ENCODE assay signal across 18 cellular contexts in genomic region chr7:33392143-33392542, GRCh38.
DNase-seq lines count a peak whose midpoint lies in the region; ATAC-seq, FAIRE-seq and TF ChIP-seq lines count a peak whose summit lies in the region.
"Had no signal": no experiment of that assay in that cellular context is flagged by ENCODE, and none has a peak within 500 bp of the region (broad histone marks: within the 10 kb centered on the region; RNA-seq: fewer than 3 reads in every experiment).

No MANE protein-coding gene starts in this region.

- no peaks in the 10 kb centered on the region for H3K4me1 ChIP-seq in pancreas

- TF ChIP-seq CTCF in epithelial cell of proximal tubule (conservative IDR thresholded peaks at IDR 0.05; ENCODE audit: low read depth, low read length), result no peak
- no peak for TF ChIP-seq CTCF in pancreas (IDR thresholded peaks at IDR 0.05)
- no peak for TF ChIP-seq CTCF in coronary artery (IDR thresholded peaks at IDR 0.05)

- FAIRE-seq in pancreas (lab: Jason Lieb, UNC), result no peak
- FAIRE-seq: small intestine, urothelium cell line had no signal

- H3K36me3 ChIP-seq in pancreas, result no peaks in the 10 kb centered on the region

- peak; percentile 100 for DNase-seq in DMS153 (lab: John Stamatoyannopoulos, UW)
- peak; percentile 68 to 71 for DNase-seq in NCI-H187 (lab: John Stamatoyannopoulos, UW)
- DNase-seq in NCI-H524 (lab: John Stamatoyannopoulos, UW), result peak; percentile 96 to 97
- peak; percentile 18 for DNase-seq in epithelial cell of proximal tubule (ENCODE audit: low read depth)
- no peak for DNase-seq in substantia nigra (lab: John Stamatoyannopoulos, UW)
- no peak for DNase-seq in HCEC 1CT
- no peak for DNase-seq in pancreas
- DNase-seq in coronary artery (ENCODE audit: low spot score), result no peak
- DNase-seq: activated CD4-positive, alpha-beta memory T cell treated with anti-CD3 and anti-CD28 coated beads, Interleukin-2, amount 10 ng/mL, durations not matched to agents 7 days and 5 days; amniotic stem cell; cerebellar nuclear complex; heart left ventricle; KBM-7; small intestine; stimulated activated naive CD4-positive, alpha-beta T cell treated with Interleukin-2 at 50 U/mL for 16 hours had no signal

- H3K27ac ChIP-seq in substantia nigra (ENCODE audit: low read depth, low read length, poor library complexity, severe bottlenecking) (no peak overlapping the region), pancreas (no peak overlapping the region), coronary artery (no peak overlapping the region)
- H3K27ac ChIP-seq: epithelial cell of prostate, heart left ventricle, HL-60 had no signal

- intact Hi-C loops in pancreas (cut with DNase I), result no loop called here

- WGBS in pancreas, 2 donors, result 67 to 75% methylated on average over 1 of the region's 1 CpG

- ATAC-seq in pancreas, result no peak
- ATAC-seq: heart left ventricle had no signal

- H3K4me3 ChIP-seq in epithelial cell of proximal tubule (ENCODE audit: low read depth, low read length), result no peak overlapping the region
- H3K4me3 ChIP-seq in pancreas, result no peak overlapping the region
- no peak overlapping the region for H3K4me3 ChIP-seq in coronary artery
- H3K4me3 ChIP-seq: heart left ventricle had no signal

- H3K27me3 ChIP-seq in pancreas, result no peaks in the 10 kb centered on the region
- H3K27me3 ChIP-seq: heart left ventricle had no signal

- no peaks in the 10 kb centered on the region for H3K9me3 ChIP-seq in pancreas

Comparison
In these comparisons a context has a peak if more than half of its experiments do, and no peak if none do; other contexts are left out.
1. DNase-seq: peak in DMS153 (single experiment), NCI-H187 (2 of 2), NCI-H524 (2 of 2) and epithelial cell of proximal tubule (single experiment); none in substantia nigra (0 of 49), HCEC 1CT (single experiment), pancreas (0 of 6) and coronary artery (single experiment).